8 cellular contexts compared by ENCODE assay signal in genomic region chr1:220089650-220090556, GRCh38. TPM values are rescaled to one million over a fixed set of nuclear protein-coding genes. Genes with fewer than 3 reads are reported as not detected.
DNase-seq lines count a peak whose midpoint lies in the region; ATAC-seq, FAIRE-seq and TF ChIP-seq lines count a peak whose summit lies in the region.

TSS of gene BPNT1 (minus strand) at chr1:220089788. CDS start at chr1:220079846, 9,942 bp downstream.

- no peaks in the 10 kb centered on the region for H3K27me3 Mint-ChIP-seq in T-cell

- no peaks in the 10 kb centered on the region for H3K36me3 Mint-ChIP-seq in T-cell

- no peak for TF ChIP-seq EP300 in upper lobe of left lung (IDR thresholded peaks at IDR 0.05)

- H3K4me1 ChIP-seq in heart left ventricle (peaks cover 0 to 17% (median 5%) of the 10 kb centered on the region in 12 donors), upper lobe of left lung (peaks cover 2 to 33% (median 9%) of the 10 kb centered on the region in 4 donors)

- TF ChIP-seq CTCF in heart left ventricle (IDR thresholded peaks at IDR 0.05): no peak
- peak in 3 of 6 experiments; percentile 7 to 17 (median 14) for TF ChIP-seq CTCF in upper lobe of left lung (IDR thresholded peaks at IDR 0.05)

- 4 to 6% (median 4%) methylated on average over 34 to 35 of the region's 35 CpGs for WGBS in adipose tissue, 3 donors
- WGBS in heart left ventricle, 4 donors: 6 to 9% (median 7%) methylated on average over 35 of the region's 35 CpGs
- WGBS in upper lobe of left lung, 2 donors: 6 to 8% methylated on average over 35 of the region's 35 CpGs

- intact Hi-C loops in heart left ventricle (cut with DNase I): loop anchor here in 4 of 10 donors (2.0 to 5.0 kb wide), 2 partner anchors 41 to 43 kb away; partner anchors contain the start of gene EPRS1 (in 3 of the 4)
- intact Hi-C loops in posterior cingulate gyrus (cut with DNase I): loop anchor here (5.0 kb wide), 1 partner anchor 182 kb away; the partner anchor contains the start of gene RAB3GAP2

- peak within 1 kb of the TSS; percentile 88 to 97 (median 90) for H3K4me3 Mint-ChIP-seq in T-cell

- POLR2A ChIA-PET in T-cell (lab: Charles Lee): interaction anchor here (0.6 to 1.1 kb wide), 11 partner anchors 9 to 182 kb away, joined by 3 to 9 read pairs (median 5); partner anchors contain the start of genes EPRS1 (in 1 of the 2) and RAB3GAP2 (in 1 of the 2)

- peak within 1 kb of the TSS; percentile 89 to 90 for H3K27ac Mint-ChIP-seq in T-cell

- H3K4me1 Mint-ChIP-seq in T-cell: peaks cover 13 to 34% (median 31%) of the 10 kb centered on the region in 3 donors

- CTCF ChIA-PET in T-cell (lab: Charles Lee): interaction anchor here (0.6 to 1.9 kb wide), 6 partner anchors 10 to 1652 kb away, joined by 3 to 10 read pairs (median 8); partner anchors contain the start of gene EPRS1 (in 1 of the 2)

- FAIRE-seq in GM12891 (lab: Jason Lieb, UNC): peak; percentile 94

- H3K4me3 ChIP-seq in heart left ventricle (peak within 1 kb of the TSS; percentile 25 to 75 (median 68)), upper lobe of left lung (peak within 1 kb of the TSS; percentile 37 to 71 (median 50))

- peak; percentile 48 for DNase-seq in GM12891 (ENCODE audit: insufficient read length, low spot score)
- DNase-seq in NCI-H1436 treated with DMSO at 0.1 percent for 48 hours (lab: John Stamatoyannopoulos, UW): peak; percentile 94
- peak; percentile 91 to 99 (median 97) for DNase-seq in T-cell
- peak; percentile 92 to 96 (median 94) for DNase-seq in heart left ventricle
- DNase-seq in posterior cingulate gyrus: peak; percentile 85 to 98 (median 92)
- DNase-seq in upper lobe of left lung: peak in 1 of 2 donors; percentile 95

- H3K9me3 ChIP-seq in heart left ventricle (no peaks in the 10 kb centered on the region), upper lobe of left lung (no peaks in the 10 kb centered on the region)

- H3K27ac ChIP-seq in adipose tissue (ENCODE audit: low read depth, low read length) (no peak within 1 kb of the TSS), heart left ventricle (peak within 1 kb of the TSS in 10 of 12 donors; percentile 20 to 81 (median 64)), upper lobe of left lung (peak within 1 kb of the TSS; percentile 48 to 57 (median 51))

- peak; percentile 55 for ATAC-seq in HG02840 (IDR thresholded peaks at IDR 0.05; ENCODE audit: low FRiP score, unreplicated experiment)
- ATAC-seq in T-cell (replicated peaks in 1 of 4): peak; percentile 65 to 80 (median 68)
- ATAC-seq in heart left ventricle: peak; percentile 79 to 91 (median 86)
- peak; percentile 91 to 95 for ATAC-seq in upper lobe of left lung (ENCODE audit: low FRiP score in 2 of 2)

- no peaks in the 10 kb centered on the region for H3K9me3 Mint-ChIP-seq in T-cell

- H3K27me3 ChIP-seq in heart left ventricle (no peaks in the 10 kb centered on the region), upper lobe of left lung (no peaks in the 10 kb centered on the region)

- H3K36me3 ChIP-seq in heart left ventricle (no peaks in the 10 kb centered on the region), upper lobe of left lung (no peaks in the 10 kb centered on the region)

- TF ChIP-seq POLR2A in GM12891 (IDR thresholded peaks at IDR 0.05; ENCODE audit: low read depth, low read length) (peak; percentile 84), heart left ventricle (IDR thresholded peaks at IDR 0.05) (peak in 1 of 2 donors; percentile 65), upper lobe of left lung (IDR thresholded peaks at IDR 0.05) (peak in 2 of 4 donors; percentile 59 to 69)

TF ChIP-seq in GM12891, 5 proteins besides CTCF, POLR2A, EP300 and RAD21:
- TF ChIP-seq TAF1 (IDR thresholded peaks at IDR 0.05; ENCODE audit: low read depth, low read length): peak; percentile 69; the same call in 1 of the 2 replicates
- TF ChIP-seq POLR2AphosphoS5 (IDR thresholded peaks at IDR 0.05; ENCODE audit: low read depth, low read length): peak; percentile 76
- TF ChIP-seq PAX5 (IDR thresholded peaks at IDR 0.05; ENCODE audit: insufficient read depth, low read length, severe bottlenecking): no peak
- peak; percentile 53; the same call in 1 of the 2 replicates for TF ChIP-seq POU2F2 (IDR thresholded peaks at IDR 0.05; ENCODE audit: low read depth, low read length)
TF ChIP-seq in GM12891: peak in this region for 3.

RNA-seq across cellular contexts. Expression of gene BPNT1, which starts in this region (rescaled TPM):
- polyA plus RNA-seq in GM12891 (2012; ENCODE audit: low read depth, missing spikeins): 43.0 TPM
- 10 to 100 TPM in 4 of 5 donors, 1 to 10 TPM in 1; 8.5 to 16.8 (median 14.3) TPM for total RNA-seq in T-cell
- 10 to 100 TPM in 2 of 3 donors, 1 to 10 TPM in 1; 6.8 to 17.5 (median 17.1) TPM for polyA plus RNA-seq in adipose tissue
- total RNA-seq in heart left ventricle: 10 to 100 TPM; 13.4 to 25.8 (median 18.8) TPM
- polyA plus RNA-seq in heart left ventricle: 10 to 100 TPM in 1 of 2 donors, 1 to 10 TPM in 1; 7.4 to 19.9 TPM
- 10 to 100 TPM; 14.7 to 23.9 (median 21.7) TPM for total RNA-seq in upper lobe of left lung
